11 cellular contexts compared by ENCODE assay signal in genomic region chr2:49129034-49129433, GRCh38.
DNase-seq lines count a peak whose midpoint lies in the region; ATAC-seq lines count a peak whose summit lies in the region.
"Had no signal": no experiment of that assay in that cellular context is flagged by ENCODE, and none has a peak within 500 bp of the region (broad histone marks: within the 10 kb centered on the region; RNA-seq: fewer than 3 reads in every experiment).

No MANE protein-coding gene starts in this region.

- ATAC-seq in GM19351 (IDR thresholded peaks at IDR 0.05; ENCODE audit: unreplicated experiment) = peak; percentile 93
- peak; percentile 98 for ATAC-seq in HG02759 (IDR thresholded peaks at IDR 0.05; ENCODE audit: unreplicated experiment)
- ATAC-seq in HG03558 (IDR thresholded peaks at IDR 0.05; ENCODE audit: extremely low read depth, unreplicated experiment) = peak; percentile 87
- ATAC-seq: A549; activated naive CD4-positive, alpha-beta T cell treated with anti-CD3 and anti-CD28 coated beads, Interleukin-2, amount 50 U/mL, for 72 hours had no signal

- peak; percentile 26 for DNase-seq in DMS53 treated with DMSO at 0.1 percent for 48 hours (lab: John Stamatoyannopoulos, UW; ENCODE audit: unreplicated experiment)
- no peak for DNase-seq in GM03348 (ENCODE audit: low spot score)
- DNase-seq in NCI-H526 treated with DMSO at 0.1 percent for 48 hours (lab: John Stamatoyannopoulos, UW) = no peak
- DNase-seq in cortex of kidney (lab: John Stamatoyannopoulos, UW) = no peak
- DNase-seq in central memory CD4-positive, alpha-beta T cell = no peak
- DNase-seq: Peyer's patch had no signal
